ENCODE assay signal across 34 cellular contexts in genomic region chr11:90323289-90323688, GRCh38.
"Had no signal": no experiment of that assay in that cellular context is flagged by ENCODE, and none has a peak within 500 bp of the region (broad histone marks: within the 10 kb centered on the region; RNA-seq: fewer than 3 reads in every experiment).

No MANE protein-coding gene starts in this region.

- H3K27me3 ChIP-seq: MG63 had no signal

- H3K4me3 ChIP-seq: MG63 had no signal

- H3K36me3 ChIP-seq: MG63 had no signal

- H3K9me3 ChIP-seq: MG63 had no signal

- DNase-seq: Karpas-422, Kasumi-1, MG63, MM.1S, MV-4-11, NCI-H1048, NCI-H1092, NCI-H1092 treated with DMSO at 0.1 percent for 48 hours, NCI-H1105, NCI-H1105 treated with DMSO at 0.1 percent for 48 hours, NCI-H1417, NCI-H1417 treated with DMSO at 0.1 percent for 48 hours, NCI-H1436, NCI-H1436 treated with DMSO at 0.1 percent for 48 hours, NCI-H146, NCI-H1694, NCI-H1694 treated with DMSO at 0.1 percent for 48 hours, NCI-H187, NCI-H187 treated with DMSO at 0.1 percent for 48 hours, NCI-H1930, NCI-H2029, NCI-H2029 treated with DMSO at 0.1 percent for 48 hours, NCI-H2081, NCI-H2081 treated with DMSO at 0.1 percent for 48 hours, NCI-H2107, NCI-H2171, NCI-H2171 treated with DMSO at 0.1 percent for 48 hours, NCI-H2227 treated with DMSO at 0.1 percent for 48 hours, NCI-H226, NCI-H345, NCI-H446, NCI-H446 treated with DMSO at 0.1 percent for 48 hours, NCI-H510A, NCI-H510A treated with DMSO at 0.1 percent for 48 hours had no signal
